In genomic region chr7:108526768-108527017, GRCh38 we compare ENCODE assay signal across 8 cellular contexts. TPM values are rescaled to one million over a fixed set of nuclear protein-coding genes. Genes with fewer than 3 reads are reported as not detected.
DNase-seq lines count a peak whose midpoint lies in the region; ATAC-seq and TF ChIP-seq lines count a peak whose summit lies in the region.

No MANE protein-coding gene starts in this region.

- peak overlapping the region; percentile 97 for H3K4me3 Mint-ChIP-seq in T-helper 17 cell

- peaks cover 24% of the 10 kb centered on the region for H3K4me1 Mint-ChIP-seq in T-helper 17 cell

- H3K27me3 Mint-ChIP-seq in T-helper 17 cell, result no peaks in the 10 kb centered on the region

- TF ChIP-seq POLR2A in gastrocnemius medialis (IDR thresholded peaks at IDR 0.05), result no peak

- no peak for DNase-seq in GM12864 (ENCODE audit: low read depth)
- DNase-seq in T-helper 17 cell, result no peak
- DNase-seq in fibroblast of the aortic adventitia (ENCODE audit: low read depth), result no peak
- no peak for DNase-seq in gastrocnemius medialis
- no peak for DNase-seq in stimulated activated CD4-positive, alpha-beta T cell treated with anti-CD3 and anti-CD28 coated beads, Interleukin-4, amount 100 ng/mL, for 1 hour
- DNase-seq in DMS153 treated with DMSO at 0.1 percent for 48 hours (lab: John Stamatoyannopoulos, UW; ENCODE audit: unreplicated experiment), result no peak
- no peak for DNase-seq in activated gamma-delta T cell (lab: John Stamatoyannopoulos, UW)

- ATAC-seq in T-helper 17 cell (no peak), gastrocnemius medialis (no peak), HG02884 (IDR thresholded peaks at IDR 0.05; ENCODE audit: unreplicated experiment) (no peak)

- peak overlapping the region; percentile 96 to 99 (median 98) for H3K27ac ChIP-seq in gastrocnemius medialis

- in situ Hi-C loops in gastrocnemius medialis (cut with MboI; ENCODE audit: low sequenced_read_pairs in 4 of 4), result loop anchor here in 3 of 4 donors (5.0 kb wide), 2 partner anchors 41 to 46 kb away; partner anchors contain the start of genes DNAJB9 (in 1 of the 3) and THAP5 (in 1 of the 3)

- peaks cover 29 to 35% of the 10 kb centered on the region in 2 donors for H3K4me1 ChIP-seq in gastrocnemius medialis

- intact Hi-C loops in gastrocnemius medialis (cut with DNase I; ENCODE audit: low total_unique reads), result loop anchor here (1.0 to 5.0 kb wide), 2 partner anchors 43 to 784 kb away; partner anchors contain the start of genes CBLL1, DNAJB9 and THAP5

- H3K27ac Mint-ChIP-seq in T-helper 17 cell, result peak overlapping the region; percentile 97

- TF ChIP-seq CTCF in GM12864 (IDR thresholded peaks at IDR 0.05; ENCODE audit: low read depth, low read length, missing control alignments) (no peak), fibroblast of the aortic adventitia (IDR thresholded peaks at IDR 0.05; ENCODE audit: insufficient read depth, low read length) (no peak), gastrocnemius medialis (IDR thresholded peaks at IDR 0.05 in 4 of 5, conservative IDR thresholded peaks at IDR 0.05 in 1 of 5) (no peak)

- no peaks in the 10 kb centered on the region for H3K9me3 ChIP-seq in T-helper 17 cell (ENCODE audit: control insufficient read depth, low read length, poor library complexity, severe bottlenecking)
- no peaks in the 10 kb centered on the region for H3K9me3 ChIP-seq in gastrocnemius medialis

- no peaks in the 10 kb centered on the region for H3K36me3 Mint-ChIP-seq in T-helper 17 cell (ENCODE audit: low read depth)

- H3K4me3 ChIP-seq in GM12864 (ENCODE audit: low read depth, low read length) (peak overlapping the region; percentile 72), fibroblast of the aortic adventitia (ENCODE audit: low read depth, low read length) (peak overlapping the region; percentile 87), gastrocnemius medialis (peak overlapping the region; percentile 66 to 94 (median 82))

- H3K36me3 ChIP-seq in gastrocnemius medialis, result no peaks in the 10 kb centered on the region

- no peaks in the 10 kb centered on the region for H3K27me3 ChIP-seq in gastrocnemius medialis

RNA-seq across cellular contexts. Expression of gene PNPLA8, which starts 0.8 kb away (rescaled TPM):
- total RNA-seq in T-helper 17 cell (10 to 100 TPM; 62.9 to 67.1 TPM), fibroblast of the aortic adventitia (ENCODE audit: low replicate concordance) (37.4 and 48.1 TPM in 2 replicates), gastrocnemius medialis (10 to 100 TPM; 49.7 to 86.3 (median 61.9) TPM)

RNA-seq across cellular contexts. Expression of gene THAP5, which starts 42.8 kb away (rescaled TPM):
- total RNA-seq in T-helper 17 cell (10 to 100 TPM; 16.8 to 18.1 TPM), fibroblast of the aortic adventitia (ENCODE audit: low replicate concordance) (20.5 and 39.6 TPM in 2 replicates), gastrocnemius medialis (10 to 100 TPM; 22.5 to 36.0 (median 25.6) TPM)

RNA-seq across cellular contexts. Expression of gene DNAJB9, which starts 43.0 kb away (rescaled TPM):
- total RNA-seq in T-helper 17 cell (10 to 100 TPM; 54.3 to 58.3 TPM), fibroblast of the aortic adventitia (ENCODE audit: low replicate concordance) (19.1 and 39.9 TPM in 2 replicates), gastrocnemius medialis (10 to 100 TPM; 24.2 to 96.6 (median 67.8) TPM)
